ENCODE assay signal across 18 cellular contexts in the genomic region with DNA sequence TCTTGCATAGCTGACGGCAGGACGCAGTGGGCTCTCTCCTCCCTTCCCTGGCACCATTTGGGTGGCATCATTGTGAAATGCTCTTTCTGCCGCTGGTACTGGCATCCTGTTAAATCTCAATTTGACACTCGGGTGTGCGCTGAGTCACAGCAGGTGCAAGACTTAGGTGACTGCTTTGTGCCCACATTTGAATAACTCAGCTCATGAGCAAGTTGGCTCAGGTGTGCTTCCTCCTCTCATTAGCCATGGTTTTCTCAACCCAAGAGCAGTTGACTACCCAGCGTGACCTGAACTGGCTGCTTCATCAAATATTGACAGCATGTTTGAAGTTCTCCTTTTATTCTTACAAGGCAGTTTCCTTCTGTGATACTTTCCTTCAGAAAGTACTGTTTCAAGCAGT. TPM values are rescaled to one million over a fixed set of nuclear protein-coding genes. Genes with fewer than 3 reads are reported as not detected.
A peak's percentile ranks its signal among the peaks of the same experiment; 100 is the strongest.
DNase-seq lines count a peak whose midpoint lies in the region; ATAC-seq and TF ChIP-seq lines count a peak whose summit lies in the region.
"Had no signal": no experiment of that assay in that cellular context is flagged by ENCODE, and none has a peak within 500 bp of the region (broad histone marks: within the 10 kb centered on the region; RNA-seq: fewer than 3 reads in every experiment).

No MANE protein-coding gene starts in this region.

- no peaks in the 10 kb centered on the region for H3K9me3 Mint-ChIP-seq in activated B cell treated with CpG ODN at 0.5 μM for 24 hours
- no peaks in the 10 kb centered on the region for H3K9me3 Mint-ChIP-seq in stimulated activated naive B cell treated with anti-CD40 and anti-IgM and Interleukin-4, amounts not matched to agents 10 μg/mL and 1 μg/mL and 100 μg/mL, for 72 hours
- H3K9me3 Mint-ChIP-seq: activated naive CD8-positive, alpha-beta T cell treated with anti-CD3 and anti-CD28 coated beads for 36 hours had no signal

- peak overlapping the region; percentile 21 for H3K4me3 Mint-ChIP-seq in activated B cell treated with CpG ODN at 0.5 μM for 24 hours
- H3K4me3 Mint-ChIP-seq in stimulated activated naive B cell treated with anti-CD40 and anti-IgM and Interleukin-4, amounts not matched to agents 10 μg/mL and 1 μg/mL and 100 μg/mL, for 72 hours = no peak overlapping the region
- H3K4me3 Mint-ChIP-seq: activated naive CD8-positive, alpha-beta T cell treated with anti-CD3 and anti-CD28 coated beads for 36 hours had no signal

- peaks cover 18% of the 10 kb centered on the region for H3K4me1 Mint-ChIP-seq in activated B cell treated with CpG ODN at 0.5 μM for 24 hours
- H3K4me1 Mint-ChIP-seq in stimulated activated naive B cell treated with anti-CD40 and anti-IgM and Interleukin-4, amounts not matched to agents 10 μg/mL and 1 μg/mL and 100 μg/mL, for 72 hours = peaks cover 18 to 19% of the 10 kb centered on the region in 2 donors
- H3K4me1 Mint-ChIP-seq: activated naive CD8-positive, alpha-beta T cell treated with anti-CD3 and anti-CD28 coated beads for 36 hours had no signal

- H3K36me3 Mint-ChIP-seq in activated B cell treated with CpG ODN at 0.5 μM for 24 hours (ENCODE audit: low read depth) = no peaks in the 10 kb centered on the region
- no peaks in the 10 kb centered on the region for H3K36me3 Mint-ChIP-seq in stimulated activated naive B cell treated with anti-CD40 and anti-IgM and Interleukin-4, amounts not matched to agents 10 μg/mL and 1 μg/mL and 100 μg/mL, for 72 hours
- H3K36me3 Mint-ChIP-seq: activated naive CD8-positive, alpha-beta T cell treated with anti-CD3 and anti-CD28 coated beads for 36 hours had no signal

- H3K27me3 Mint-ChIP-seq in activated B cell treated with CpG ODN at 0.5 μM for 24 hours = peaks cover 12% of the 10 kb centered on the region
- H3K27me3 Mint-ChIP-seq in stimulated activated naive B cell treated with anti-CD40 and anti-IgM and Interleukin-4, amounts not matched to agents 10 μg/mL and 1 μg/mL and 100 μg/mL, for 72 hours = peaks cover 25% of the 10 kb centered on the region in 2 donors
- H3K27me3 Mint-ChIP-seq: activated naive CD8-positive, alpha-beta T cell treated with anti-CD3 and anti-CD28 coated beads for 36 hours had no signal

- no peak for TF ChIP-seq CTCF in activated B cell treated with CpG ODN at 0.5 μM for 24 hours (IDR thresholded peaks at IDR 0.05)
- TF ChIP-seq CTCF in GM20000 (IDR thresholded peaks at IDR 0.05; ENCODE audit: extremely low read depth, missing control alignments) = no peak

- intact Hi-C loops in activated B cell treated with CpG ODN at 0.5 μM for 24 hours (cut with micrococcal nuclease) = loop anchor here (2.0 to 5.0 kb wide), 2 partner anchors 27 to 35 kb away; no protein-coding TSS in a partner anchor

- no peak overlapping the region for H3K27ac Mint-ChIP-seq in activated B cell treated with CpG ODN at 0.5 μM for 24 hours
- H3K27ac Mint-ChIP-seq in stimulated activated naive B cell treated with anti-CD40 and anti-IgM and Interleukin-4, amounts not matched to agents 10 μg/mL and 1 μg/mL and 100 μg/mL, for 72 hours = no peak overlapping the region
- H3K27ac Mint-ChIP-seq: activated naive CD8-positive, alpha-beta T cell treated with anti-CD3 and anti-CD28 coated beads for 36 hours had no signal

- CTCF ChIA-PET in activated B cell treated with CpG ODN at 0.5 μM for 24 hours (lab: Charles Lee) = interaction anchor here (1.4 kb wide), 1 partner anchor 49 kb away, joined by 3 read pairs; no protein-coding TSS in a partner anchor

- POLR2A ChIA-PET in activated B cell treated with CpG ODN at 0.5 μM for 24 hours (lab: Charles Lee) = interaction anchor here (0.7 to 1.0 kb wide), 4 partner anchors 21 to 74 kb away, joined by 3 to 7 read pairs (median 3); a partner anchor contains a TSS

- DNase-seq in NCI-H510A treated with DMSO at 0.1 percent for 48 hours (lab: John Stamatoyannopoulos, UW) (peak; percentile 40), NCI-H510A (lab: John Stamatoyannopoulos, UW) (no peak), activated B cell treated with CpG ODN at 0.5 μM for 24 hours (no peak), H4 (ENCODE audit: low spot score) (no peak), NCI-H524 (lab: John Stamatoyannopoulos, UW) (no peak), GM20000 (ENCODE audit: low spot score) (no peak)
- DNase-seq in stimulated activated naive B cell treated with anti-CD40 and anti-IgM and Interleukin-4, amounts not matched to agents 10 μg/mL and 1 μg/mL and 100 μg/mL, for 72 hours = no peak
- DNase-seq: activated naive CD8-positive, alpha-beta T cell treated with anti-CD3 and anti-CD28 coated beads for 36 hours; Calu3; effector CD4-positive, alpha-beta T cell; HCEC 1CT; kidney; NCI-H1092; NCI-H226; stimulated activated CD4-positive, alpha-beta T cell treated with anti-CD3 and anti-CD28 coated beads, Interleukin-12 subunit alpha, Interleukin-12 subunit beta, amount 100 ng/mL, for 4 hours had no signal

- ATAC-seq in HG03571 (IDR thresholded peaks at IDR 0.05; ENCODE audit: unreplicated experiment) (peak; percentile 75), activated B cell treated with CpG ODN at 0.5 μM for 24 hours (ENCODE audit: low read depth) (peak; percentile 88)
- peak; percentile 85 to 87 for ATAC-seq in stimulated activated naive B cell treated with anti-CD40 and anti-IgM and Interleukin-4, amounts not matched to agents 10 μg/mL and 1 μg/mL and 100 μg/mL, for 72 hours (replicated peaks)
- ATAC-seq: gastroesophageal sphincter, Right ventricle myocardium inferior had no signal

RNA-seq across cellular contexts. Expression of a gene that starts 24.6 kb away (rescaled TPM):
- total RNA-seq in activated B cell treated with CpG ODN at 0.5 μM for 24 hours = 2.7 and 3.0 TPM in 2 replicates
- 34.1 and 34.9 TPM in 2 replicates for total RNA-seq in H4 (2014; rRNA removed; shearing (Covaris generic))
